11 cellular contexts compared by ENCODE assay signal in the genomic region with DNA sequence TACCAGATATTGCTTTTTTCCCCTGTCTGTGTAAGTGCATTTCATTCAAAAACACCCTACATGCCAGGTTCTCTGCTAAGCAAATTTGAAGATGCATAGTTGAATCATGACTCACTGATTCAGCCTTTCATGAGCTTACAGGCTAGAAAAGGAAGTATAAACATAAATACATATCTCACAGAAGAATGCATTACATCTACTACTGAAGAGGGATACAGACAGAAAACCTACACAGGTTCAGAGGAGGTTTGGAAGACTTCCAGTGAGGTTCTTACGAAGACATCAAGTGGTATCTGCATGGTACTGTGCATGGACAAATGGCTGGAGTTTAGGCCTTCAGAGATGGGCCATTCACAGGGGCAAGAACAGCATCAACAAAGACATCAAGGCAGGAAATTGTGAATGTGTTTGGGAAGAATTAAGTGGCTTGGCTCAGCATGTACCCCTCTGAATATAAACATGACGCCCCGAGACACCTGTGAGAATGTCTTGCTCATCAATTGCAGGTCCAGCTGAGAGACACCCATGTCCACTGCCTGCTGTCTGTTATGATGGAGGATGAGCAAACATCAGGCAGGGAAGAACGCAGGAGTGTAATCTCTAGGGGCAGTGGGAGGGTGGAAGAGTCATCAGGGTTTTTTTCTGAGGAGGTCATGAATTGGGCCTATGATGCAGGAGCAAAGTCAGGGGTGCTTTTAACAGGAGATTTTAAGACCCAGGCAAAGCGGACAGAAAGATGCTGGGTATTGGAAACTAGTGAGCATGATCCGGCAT.
DNase-seq lines count a peak whose midpoint lies in the region; TF ChIP-seq lines count a peak whose summit lies in the region.
"Had no signal": no experiment of that assay in that cellular context is flagged by ENCODE, and none has a peak within 500 bp of the region (broad histone marks: within the 10 kb centered on the region; RNA-seq: fewer than 3 reads in every experiment).

No MANE protein-coding gene starts in this region.

- no peaks in the 10 kb centered on the region for H3K36me3 Mint-ChIP-seq in brain

- intact Hi-C loops in A673 (cut with micrococcal nuclease; ENCODE audit: unreplicated experiment), result no loop called here
- intact Hi-C loops in sigmoid colon (cut with DNase I), result no loop called here

- H3K36me3 ChIP-seq in A673 (ENCODE audit: insufficient read depth, low read length, poor library complexity, severe bottlenecking) (no peaks in the 10 kb centered on the region), sigmoid colon (no peaks in the 10 kb centered on the region)
- H3K36me3 ChIP-seq: prostate gland had no signal

- peaks cover 0 to 2% (median 0%) of the 10 kb centered on the region in 5 experiments for H3K9me3 Mint-ChIP-seq in brain

- H3K9me3 ChIP-seq in A673 (ENCODE audit: low read depth, low read length, poor library complexity, severe bottlenecking) (no peaks in the 10 kb centered on the region), sigmoid colon (no peaks in the 10 kb centered on the region)
- H3K9me3 ChIP-seq: prostate gland had no signal

- H3K4me3 ChIP-seq in A673 (ENCODE audit: low read depth, low read length, poor library complexity, severe bottlenecking), result no peak overlapping the region
- no peak overlapping the region for H3K4me3 ChIP-seq in sigmoid colon
- H3K4me3 ChIP-seq: prostate gland had no signal

- H3K27me3 ChIP-seq in A673 (replicated peaks; ENCODE audit: insufficient read depth, low read depth, low read length, poor library complexity) (no peaks in the 10 kb centered on the region), sigmoid colon (no peaks in the 10 kb centered on the region)

- no peaks in the 10 kb centered on the region for H3K27me3 Mint-ChIP-seq in brain

- TF ChIP-seq EP300 in sigmoid colon (IDR thresholded peaks at IDR 0.05), result no peak

- 94 to 96% methylated on average over 6 of the region's 6 CpGs for WGBS in sigmoid colon, 2 donors

- H3K27ac ChIP-seq in A673 (ENCODE audit: low read depth, low read length, poor library complexity, severe bottlenecking), result no peak overlapping the region
- no peak overlapping the region for H3K27ac ChIP-seq in sigmoid colon
- H3K27ac ChIP-seq: prostate gland had no signal

- peak overlapping the region in 3 of 5 experiments; percentile 0 to 71 (median 68) for H3K27ac Mint-ChIP-seq in brain

- TF ChIP-seq POLR2A in sigmoid colon (IDR thresholded peaks at IDR 0.05), result no peak

- CTCF ChIA-PET in A673 (lab: Charles Lee), result no interaction called here

- no TSS peak for BruUV-seq in A673 (replicated peaks; lab: Mats Ljungman, UMichigan)

- peak; percentile 46 for DNase-seq in A673 (ENCODE audit: low spot score)
- peak; percentile 90 for DNase-seq in HT1080 (ENCODE audit: low read depth)
- peak; percentile 85 for DNase-seq in kidney tubule cell (ENCODE audit: low spot score)
- DNase-seq in T-helper 9 cell, result no peak
- DNase-seq in stimulated activated CD4-positive, alpha-beta T cell treated with anti-CD3 and anti-CD28 coated beads, Interleukin-4, amount 100 ng/mL, for 4 hours, result no peak
- no peak for DNase-seq in sigmoid colon
- DNase-seq in NCI-H1417 (lab: John Stamatoyannopoulos, UW), result no peak
- DNase-seq: cortex of kidney, Karpas-422 had no signal

- POLR2A ChIA-PET in A673 (lab: Charles Lee; ENCODE audit: low non-redundant PET), result no interaction called here

- peaks cover 48% of the 10 kb centered on the region for H3K4me1 Mint-ChIP-seq in brain

- TF ChIP-seq CTCF in A673 (conservative IDR thresholded peaks at IDR 0.05; ENCODE audit: low read depth, low read length), result no peak
- TF ChIP-seq CTCF in brain (conservative IDR thresholded peaks at IDR 0.05), result no peak
- no peak for TF ChIP-seq CTCF in sigmoid colon (IDR thresholded peaks at IDR 0.05)

- H3K4me1 ChIP-seq in A673 (ENCODE audit: insufficient read depth, low read length, poor library complexity, severe bottlenecking) (no peaks in the 10 kb centered on the region), sigmoid colon (peaks cover 0 to 25% (median 22%) of the 10 kb centered on the region in 4 donors)
- H3K4me1 ChIP-seq: prostate gland had no signal

- H3K4me3 Mint-ChIP-seq in brain, result no peak overlapping the region

Comparison
In these comparisons a context has a peak if more than half of its experiments do, and no peak if none do; other contexts are left out.
1. DNase-seq: peak in A673 (single experiment), HT1080 (single experiment) and kidney tubule cell (single experiment); none in T-helper 9 cell (single experiment), stimulated activated CD4-positive, alpha-beta T cell treated with anti-CD3 and anti-CD28 coated beads, Interleukin-4, amount 100 ng/mL, for 4 hours (0 of 2), sigmoid colon (single experiment) and NCI-H1417 (0 of 3).